In the genomic region with DNA sequence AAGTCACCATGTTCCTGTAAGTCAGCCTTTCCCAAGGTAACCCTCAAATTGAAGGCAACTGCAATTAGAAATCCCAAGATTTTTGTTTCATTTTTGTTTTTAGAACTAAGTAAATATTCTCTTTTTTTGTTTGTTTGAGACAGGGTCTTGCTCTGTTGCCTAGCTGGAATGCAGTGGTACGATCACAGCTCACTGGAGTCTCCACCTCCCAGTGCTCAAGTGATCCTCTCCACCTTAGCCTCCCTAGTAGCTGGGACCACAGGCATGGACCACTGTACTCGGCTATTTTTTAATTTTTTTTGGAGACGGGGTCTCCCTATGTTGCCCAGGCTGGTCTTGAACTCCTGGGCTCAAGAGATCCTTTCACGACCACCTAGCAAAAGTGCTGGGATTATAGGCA, we compare ENCODE assay signal across 17 cellular contexts. TPM values are rescaled to one million over a fixed set of nuclear protein-coding genes. Genes with fewer than 3 reads are reported as not detected.
DNase-seq lines count a peak whose midpoint lies in the region; ATAC-seq and TF ChIP-seq lines count a peak whose summit lies in the region.
"Had no signal": no experiment of that assay in that cellular context is flagged by ENCODE, and none has a peak within 500 bp of the region (broad histone marks: within the 10 kb centered on the region; RNA-seq: fewer than 3 reads in every experiment).

No MANE protein-coding gene starts in this region.

- peaks cover 22 to 24% of the 10 kb centered on the region in 2 donors for H3K4me1 ChIP-seq in thyroid gland
- H3K4me1 ChIP-seq: A549; BLaER1 treated with 17β-estradiol and CSF1 and Interleukin-3, amounts not matched to agents 10 nM and 100 nM; Caco-2 had no signal

- H3K4me3 ChIP-seq in thyroid gland (replicated peaks in 1 of 3): no peak overlapping the region
- H3K4me3 ChIP-seq: A549; BLaER1 treated with 17β-estradiol and CSF1 and Interleukin-3, amounts not matched to agents 10 nM and 100 nM had no signal

- H3K27me3 ChIP-seq in thyroid gland: no peaks in the 10 kb centered on the region
- H3K27me3 ChIP-seq: BLaER1 treated with 17β-estradiol and CSF1 and Interleukin-3, amounts not matched to agents 10 nM and 100 nM had no signal

- DNase-seq in cardiac septum (ENCODE audit: low spot score) (peak; percentile 1), left cardiac atrium (no peak), left kidney (ENCODE audit: low read depth, low spot score) (peak; percentile 26), thyroid gland (peak; percentile 82 to 84), substantia nigra (lab: John Stamatoyannopoulos, UW) (no peak)
- no peak for DNase-seq in stimulated activated CD4-positive, alpha-beta T cell treated with anti-CD3 and anti-CD28 coated beads, Interleukin-12 subunit alpha, Interleukin-12 subunit beta, amount 100 ng/mL, for 4 hours
- DNase-seq: AML-193; Caco-2; Calu3; CD4-positive, alpha-beta T cell; CD8-positive, alpha-beta T cell; DMS79 treated with DMSO at 0.1 percent for 48 hours; GF-D8 had no signal

- TF ChIP-seq CTCF in thyroid gland (IDR thresholded peaks at IDR 0.05): no peak

- intact Hi-C loops in cardiac septum (cut with DNase I): no loop called here
- intact Hi-C loops in left cardiac atrium (cut with DNase I): no loop called here
- intact Hi-C loops in thyroid gland (cut with DNase I): no loop called here

- ATAC-seq in left cardiac atrium: no peak
- ATAC-seq: A549; CD8-positive, alpha-beta T cell had no signal

- H3K27ac ChIP-seq in thyroid gland (peak overlapping the region; percentile 84 to 86 (median 85)), substantia nigra (ENCODE audit: low read depth, low read length, poor library complexity, severe bottlenecking) (no peak overlapping the region)
- H3K27ac ChIP-seq: 22Rv1; A549; BLaER1 treated with 17β-estradiol and CSF1 and Interleukin-3, amounts not matched to agents 10 nM and 100 nM; C4-2B had no signal

- H3K9me3 ChIP-seq in thyroid gland: no peaks in the 10 kb centered on the region
- H3K9me3 ChIP-seq: A549; BLaER1 treated with 17β-estradiol and CSF1 and Interleukin-3, amounts not matched to agents 10 nM and 100 nM had no signal

- WGBS in thyroid gland, 2 donors: 27 to 47% methylated on average over 4 of the region's 4 CpGs

- no peaks in the 10 kb centered on the region for H3K36me3 ChIP-seq in thyroid gland
- H3K36me3 ChIP-seq: BLaER1 treated with 17β-estradiol and CSF1 and Interleukin-3, amounts not matched to agents 10 nM and 100 nM had no signal

- no peak for TF ChIP-seq POLR2A in thyroid gland (IDR thresholded peaks at IDR 0.05)

RNA-seq across cellular contexts. Expression of a gene that starts 10.6 kb away (rescaled TPM):
- total RNA-seq in cardiac septum (32.9 TPM), left cardiac atrium (10 to 100 TPM; 35.3 to 70.5 TPM), thyroid gland (10 to 100 TPM; 57.4 to 91.0 (median 77.5) TPM)

RNA-seq across cellular contexts. Expression of a gene that starts 18.1 kb away (rescaled TPM):
- total RNA-seq in cardiac septum (9.6 TPM), left cardiac atrium (10 to 100 TPM; 64.8 to 66.4 TPM), thyroid gland (100 to 1,000 TPM in 3 of 4 donors, 10 to 100 TPM in 1; 97.3 to 193 (median 143) TPM)

RNA-seq across cellular contexts. Expression of a gene that starts 34.9 kb away (rescaled TPM):
- total RNA-seq in cardiac septum: 0.35 TPM
- total RNA-seq in left cardiac atrium: 1 to 10 TPM in 1 of 2 donors, under 1 TPM in 1; 0.24 to 1.3 TPM
- total RNA-seq in thyroid gland: under 1 TPM in 2 of 4 donors, not detected in 2; 0.27 to 0.93 TPM

RNA-seq across cellular contexts. Expression of a gene that starts 34.9 kb away (rescaled TPM):
- 61.4 TPM for total RNA-seq in cardiac septum
- 10 to 100 TPM; 68.6 to 78.5 TPM for total RNA-seq in left cardiac atrium
- 100 to 1,000 TPM in 1 of 4 donors, 10 to 100 TPM in 3; 44.6 to 115 (median 80.8) TPM for total RNA-seq in thyroid gland

Comparison
In these comparisons a context has a peak if more than half of its experiments do, and no peak if none do; other contexts are left out.
1. DNase-seq: peak in cardiac septum (single experiment), left kidney (single experiment) and thyroid gland (2 of 2); none in left cardiac atrium (single experiment), stimulated activated CD4-positive, alpha-beta T cell treated with anti-CD3 and anti-CD28 coated beads, Interleukin-12 subunit alpha, Interleukin-12 subunit beta, amount 100 ng/mL, for 4 hours (single experiment) and substantia nigra (0 of 49).